Comparison of ENCODE assay signal across 29 cellular contexts in the genomic region with DNA sequence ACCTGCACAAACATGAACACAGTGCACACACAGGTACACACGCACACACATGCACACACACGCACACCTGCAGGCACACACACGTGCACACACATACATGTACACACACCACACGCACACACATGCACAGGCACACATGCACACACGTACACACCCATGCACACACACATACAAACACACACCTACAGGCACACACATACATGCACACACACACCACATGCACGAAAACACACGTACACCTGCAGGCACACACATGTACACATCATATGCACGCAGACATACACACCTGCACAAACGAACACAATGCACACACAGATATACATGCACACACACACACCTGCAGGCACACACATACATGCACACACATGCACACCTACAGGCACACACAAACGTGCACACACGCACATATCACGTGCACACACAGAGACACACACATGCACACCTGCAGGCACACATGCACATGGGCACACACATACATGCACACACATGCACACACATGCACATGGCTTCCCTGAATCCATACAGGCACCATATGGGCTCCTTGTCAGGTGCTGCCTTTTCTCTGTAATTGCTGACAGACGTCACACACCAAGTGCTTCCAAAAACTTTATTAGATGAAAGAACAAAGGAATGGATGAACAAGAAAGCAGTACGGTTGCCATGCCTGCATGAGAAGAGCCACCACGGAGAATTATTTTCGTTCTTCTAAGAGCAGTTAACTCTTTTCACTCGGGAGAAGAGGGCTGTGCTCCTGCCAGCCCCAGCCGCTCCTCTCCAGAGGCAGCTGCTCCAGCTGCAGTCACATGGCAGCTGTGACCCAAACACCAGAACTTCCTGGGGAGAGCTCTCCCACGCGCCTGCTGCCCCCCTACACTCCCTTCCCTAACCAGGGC. TPM values are rescaled to one million over a fixed set of nuclear protein-coding genes. Genes with fewer than 3 reads are reported as not detected.
DNase-seq lines count a peak whose midpoint lies in the region; ATAC-seq and TF ChIP-seq lines count a peak whose summit lies in the region.
"Had no signal": no experiment of that assay in that cellular context is flagged by ENCODE, and none has a peak within 500 bp of the region (broad histone marks: within the 10 kb centered on the region; RNA-seq: fewer than 3 reads in every experiment).

No MANE protein-coding gene starts in this region.

- intact Hi-C loops in sciatic nerve (cut with DNase I): no loop called here
- intact Hi-C loops in testis (cut with DNase I; ENCODE audit: low total_unique reads): no loop called here

- TF ChIP-seq CTCF in testis (IDR thresholded peaks at IDR 0.05): no peak

- H3K9me3 ChIP-seq in iPS-18c (ENCODE audit: control insufficient read depth, insufficient read depth, low read length) (no peaks in the 10 kb centered on the region), testis (no peaks in the 10 kb centered on the region)
- H3K9me3 ChIP-seq: breast epithelium, left lung, ovary, thoracic aorta had no signal

- no peaks in the 10 kb centered on the region for H3K4me1 ChIP-seq in testis
- H3K4me1 ChIP-seq: breast epithelium, foreskin keratinocyte, left lung had no signal

- 75 to 83% methylated on average over 17 to 20 of the region's 20 CpGs for WGBS in testis, 2 donors

- no peak for TF ChIP-seq POLR2A in testis (IDR thresholded peaks at IDR 0.05)

- DNase-seq in NCI-H524 (lab: John Stamatoyannopoulos, UW) (peak; percentile 34 to 65), NCI-H524 treated with DMSO at 0.1 percent for 48 hours (lab: John Stamatoyannopoulos, UW) (no peak), NCI-H2171 treated with DMSO at 0.1 percent for 48 hours (lab: John Stamatoyannopoulos, UW) (peak; percentile 93), sciatic nerve (ENCODE audit: low spot score) (peak; percentile 33), testis (no peak)
- no peak for DNase-seq in activated naive CD4-positive, alpha-beta T cell treated with anti-CD3 and anti-CD28 coated beads, Interleukin-2, amount 50 U/mL, for 16 hours
- DNase-seq: ACHN; activated CD4-positive, alpha-beta T cell treated with anti-CD3 and anti-CD28 coated beads for 1 hour; activated CD8-positive, alpha-beta T cell treated with anti-CD3 and anti-CD28 coated beads, Interleukin-2, amount 10 ng/mL, durations not matched to agents 7 days and 5 days; activated T-cell treated with anti-CD3 and anti-CD28 coated beads for 4 hours; effector memory CD8-positive, alpha-beta T cell; foreskin keratinocyte; midbrain; NCI-H187; NCI-H446 treated with DMSO at 0.1 percent for 48 hours; stimulated activated CD4-positive, alpha-beta T cell treated with anti-CD3 and anti-CD28 coated beads, Interleukin-12 subunit alpha, Interleukin-12 subunit beta, amount 100 ng/mL, for 4 hours; stimulated activated CD4-positive, alpha-beta T cell treated with anti-CD3 and anti-CD28 coated beads, Interleukin-4, amount 100 ng/mL, for 24 hours; stimulated activated naive CD4-positive, alpha-beta T cell had no signal

- H3K4me3 ChIP-seq in iPS-18c (ENCODE audit: insufficient read depth, low read depth, low read length) (0 out of 2 replicates have a peak overlapping the region, but pooled peaks have one; percentile 24), testis (no peak overlapping the region)
- H3K4me3 ChIP-seq: breast epithelium, left lung, ovary, right atrium auricular region, thoracic aorta had no signal

- no peaks in the 10 kb centered on the region for H3K27me3 ChIP-seq in testis
- H3K27me3 ChIP-seq: breast epithelium, foreskin keratinocyte, left lung, ovary, right atrium auricular region had no signal

- H3K36me3 ChIP-seq in testis (ENCODE audit: low read depth, missing control alignments): no peaks in the 10 kb centered on the region
- H3K36me3 ChIP-seq: breast epithelium, ovary, right atrium auricular region had no signal

- no peak overlapping the region for H3K27ac ChIP-seq in testis
- H3K27ac ChIP-seq: breast epithelium, C4-2B, foreskin keratinocyte, left lung, ovary, right atrium auricular region, thoracic aorta had no signal

- ATAC-seq in sciatic nerve: no peak
- ATAC-seq in GM18498 (IDR thresholded peaks at IDR 0.05; ENCODE audit: unreplicated experiment): no peak
- ATAC-seq: activated CD8-positive, alpha-beta T cell treated with anti-CD3 and anti-CD28 coated beads, Interleukin-2, amount 10 ng/mL, durations not matched to agents 7 days and 5 days; effector memory CD8-positive, alpha-beta T cell; esophagus mucosa; foreskin keratinocyte; left lung; naive thymus-derived CD8-positive, alpha-beta T cell; Panc1 had no signal

RNA-seq across cellular contexts. Expression of a gene that starts 57.2 kb away (rescaled TPM):
- total RNA-seq in sciatic nerve (48.1 TPM), testis (10 to 100 TPM; 15.5 to 24.5 TPM)
- polyA plus RNA-seq in testis (ENCODE audit: insufficient read depth, low read depth, low replicate concordance): 8.9 TPM

RNA-seq across cellular contexts. Expression of a gene that starts 57.4 kb away (rescaled TPM):
- total RNA-seq in sciatic nerve (7.4 TPM), testis (1 to 10 TPM; 4.6 to 8.0 TPM)
- 2.5 TPM for polyA plus RNA-seq in testis (ENCODE audit: insufficient read depth, low read depth, low replicate concordance)

Comparison
In these comparisons a context has a peak if more than half of its experiments do, and no peak if none do; other contexts are left out.
1. DNase-seq: peak in NCI-H524 (2 of 2), NCI-H2171 treated with DMSO at 0.1 percent for 48 hours (single experiment) and sciatic nerve (single experiment); none in NCI-H524 treated with DMSO at 0.1 percent for 48 hours (single experiment), testis (single experiment) and activated naive CD4-positive, alpha-beta T cell treated with anti-CD3 and anti-CD28 coated beads, Interleukin-2, amount 50 U/mL, for 16 hours (single experiment).